In genomic region chr3:30639937-30640336, GRCh38 we compare ENCODE assay signal across 10 cellular contexts. TPM values are rescaled to one million over a fixed set of nuclear protein-coding genes. Genes with fewer than 3 reads are reported as not detected.
DNase-seq lines count a peak whose midpoint lies in the region; ATAC-seq and TF ChIP-seq lines count a peak whose summit lies in the region.
"Had no signal": no experiment of that assay in that cellular context is flagged by ENCODE, and none has a peak within 500 bp of the region (broad histone marks: within the 10 kb centered on the region; RNA-seq: fewer than 3 reads in every experiment).

No MANE protein-coding gene starts in this region.

- H3K4me3 Mint-ChIP-seq in activated CD8-positive, alpha-beta memory T cell treated with anti-CD3 and anti-CD28 coated beads, Interleukin-2, amount 10 ng/mL, durations not matched to agents 7 days and 5 days = peak overlapping the region; percentile 27

- no peak for TF ChIP-seq POLR2A in stomach (IDR thresholded peaks at IDR 0.05)

- peaks cover 30% of the 10 kb centered on the region for H3K36me3 Mint-ChIP-seq in activated CD8-positive, alpha-beta memory T cell treated with anti-CD3 and anti-CD28 coated beads, Interleukin-2, amount 10 ng/mL, durations not matched to agents 7 days and 5 days

- H2AFZ ChIP-seq in Loucy (ENCODE audit: low read length) = no peak overlapping the region

- no peaks in the 10 kb centered on the region; the same call in 1 of the 2 replicates for H3K36me3 ChIP-seq in Loucy (ENCODE audit: insufficient read depth, low read length)
- peaks cover 6% of the 10 kb centered on the region for H3K36me3 ChIP-seq in neutrophil
- peaks cover 0 to 7% (median 3%) of the 10 kb centered on the region in 4 donors for H3K36me3 ChIP-seq in stomach

- no peak for TF ChIP-seq EP300 in stomach (IDR thresholded peaks at IDR 0.05)

- H3K27me3 ChIP-seq in Loucy (ENCODE audit: insufficient read depth, low read length, poor library complexity, severe bottlenecking) (no peaks in the 10 kb centered on the region), neutrophil (no peaks in the 10 kb centered on the region), stomach (no peaks in the 10 kb centered on the region)

- peaks cover 95% of the 10 kb centered on the region for H3K4me1 Mint-ChIP-seq in activated CD8-positive, alpha-beta memory T cell treated with anti-CD3 and anti-CD28 coated beads, Interleukin-2, amount 10 ng/mL, durations not matched to agents 7 days and 5 days

- peak overlapping the region; percentile 90 for H3K4me2 ChIP-seq in Loucy (ENCODE audit: low read depth, low read length, poor library complexity, severe bottlenecking)

- H4K20me1 ChIP-seq in Loucy (ENCODE audit: insufficient read depth, low read length, poor library complexity, severe bottlenecking) = peaks cover 7% of the 10 kb centered on the region

- H3K27me3 Mint-ChIP-seq in activated CD8-positive, alpha-beta memory T cell treated with anti-CD3 and anti-CD28 coated beads, Interleukin-2, amount 10 ng/mL, durations not matched to agents 7 days and 5 days = no peaks in the 10 kb centered on the region

- CTCF ChIA-PET in activated CD8-positive, alpha-beta memory T cell treated with anti-CD3 and anti-CD28 coated beads, Interleukin-2, amount 10 ng/mL, durations not matched to agents 7 days and 5 days (lab: Charles Lee) = interaction anchor here (1.0 to 2.5 kb wide), 8 partner anchors 10 to 33 kb away, joined by 3 to 7 read pairs (median 4); partner anchors contain the start of gene TGFBR2

- peak; percentile 61 for ATAC-seq in activated CD8-positive, alpha-beta memory T cell treated with anti-CD3 and anti-CD28 coated beads, Interleukin-2, amount 10 ng/mL, durations not matched to agents 7 days and 5 days
- ATAC-seq in HG02610 (IDR thresholded peaks at IDR 0.05; ENCODE audit: unreplicated experiment) (peak; percentile 81), sciatic nerve (no peak)

- no peaks in the 10 kb centered on the region for H3K9me2 ChIP-seq in Loucy (replicated peaks; ENCODE audit: low read depth, low read length)

- H3F3A ChIP-seq in Loucy (ENCODE audit: low read depth) = peaks cover 26% of the 10 kb centered on the region

- H3K79me2 ChIP-seq in Loucy (ENCODE audit: insufficient read depth, low read length) = peaks cover 84% of the 10 kb centered on the region

- no peak for DNase-seq in activated CD8-positive, alpha-beta memory T cell treated with anti-CD3 and anti-CD28 coated beads, Interleukin-2, amount 10 ng/mL, durations not matched to agents 7 days and 5 days
- no peak for DNase-seq in activated CD8-positive, alpha-beta memory T cell treated with anti-CD3 and anti-CD28 coated beads, Interleukin-2, amount 50 U/mL, for 48 hours
- no peak for DNase-seq in sciatic nerve (ENCODE audit: low spot score)
- no peak for DNase-seq in stomach
- DNase-seq in coronary artery (ENCODE audit: low spot score) = no peak
- DNase-seq: kidney, SW 1271 had no signal

- H3K4me1 ChIP-seq in Loucy (ENCODE audit: insufficient read depth, low read length, poor library complexity, severe bottlenecking) = peaks cover 97% of the 10 kb centered on the region
- H3K4me1 ChIP-seq in neutrophil (ENCODE audit: control insufficient read depth in 1 of 2, insufficient read depth in 1 of 2, low read depth in 1 of 2, low read length in 1 of 2) = peaks cover 97 to 100% of the 10 kb centered on the region in 2 experiments
- H3K4me1 ChIP-seq in stomach = peaks cover 42 to 100% (median 71%) of the 10 kb centered on the region in 4 donors

- H3K4me3 ChIP-seq in Loucy (ENCODE audit: low read length, poor library complexity, severe bottlenecking) (peak overlapping the region; percentile 67), neutrophil (ENCODE audit: low read depth in 1 of 2, low read length in 1 of 2) (no peak overlapping the region), stomach (no peak overlapping the region), coronary artery (no peak overlapping the region)

- H3K9ac ChIP-seq in Loucy (ENCODE audit: low read depth, low read length, poor library complexity, severe bottlenecking) = peak overlapping the region; percentile 79

- H3K27ac ChIP-seq in neutrophil (peak overlapping the region; percentile 94), stomach (no peak overlapping the region), coronary artery (no peak overlapping the region)

- no peaks in the 10 kb centered on the region for H3K9me3 ChIP-seq in Loucy (ENCODE audit: insufficient read depth, low read depth, low read length)
- no peaks in the 10 kb centered on the region for H3K9me3 ChIP-seq in neutrophil
- no peaks in the 10 kb centered on the region for H3K9me3 ChIP-seq in stomach

- 64 to 88% (median 78%) methylated on average over 1 of the region's 1 CpG for WGBS in stomach, 5 donors

- peak overlapping the region; percentile 96 for H3K27ac Mint-ChIP-seq in activated CD8-positive, alpha-beta memory T cell treated with anti-CD3 and anti-CD28 coated beads, Interleukin-2, amount 10 ng/mL, durations not matched to agents 7 days and 5 days

- H3K9me3 Mint-ChIP-seq in activated CD8-positive, alpha-beta memory T cell treated with anti-CD3 and anti-CD28 coated beads, Interleukin-2, amount 10 ng/mL, durations not matched to agents 7 days and 5 days (ENCODE audit: low read depth) = no peaks in the 10 kb centered on the region

- TF ChIP-seq CTCF in Loucy (conservative IDR thresholded peaks at IDR 0.05; ENCODE audit: low read length) (no peak), neutrophil (IDR thresholded peaks at IDR 0.05) (no peak), stomach (IDR thresholded peaks at IDR 0.05) (no peak), coronary artery (IDR thresholded peaks at IDR 0.05) (no peak)

- intact Hi-C loops in sciatic nerve (cut with DNase I) = no loop called here
- intact Hi-C loops in stomach (cut with DNase I; ENCODE audit: low total_unique reads) = no loop called here

RNA-seq across cellular contexts. Expression of gene TGFBR2, which starts 33.5 kb away (rescaled TPM):
- total RNA-seq in activated CD8-positive, alpha-beta memory T cell treated with anti-CD3 and anti-CD28 coated beads, Interleukin-2, amount 10 ng/mL, durations not matched to agents 7 days and 5 days = 10 to 100 TPM; 47.3 to 50.5 TPM
- total RNA-seq in sciatic nerve (221 TPM), stomach (100 to 1,000 TPM in 2 of 5 donors, 10 to 100 TPM in 3; 59.1 to 115 (median 89.3) TPM)
- 10 to 100 TPM; 13.7 to 44.1 (median 27.4) TPM for polyA plus RNA-seq in stomach
